Comparison of ENCODE assay signal across 16 cellular contexts in genomic region chr11:122791411-122791810, GRCh38. TPM values are rescaled to one million over a fixed set of nuclear protein-coding genes. Genes with fewer than 3 reads are reported as not detected.
A peak's percentile ranks its signal among the peaks of the same experiment; 100 is the strongest.
DNase-seq lines count a peak whose midpoint lies in the region; ATAC-seq and TF ChIP-seq lines count a peak whose summit lies in the region.
"Had no signal": no experiment of that assay in that cellular context is flagged by ENCODE, and none has a peak within 500 bp of the region (broad histone marks: within the 10 kb centered on the region; RNA-seq: fewer than 3 reads in every experiment).

No MANE protein-coding gene starts in this region.

- DNase-seq in HFFc6: no peak
- DNase-seq in fibroblast of the aortic adventitia (ENCODE audit: low read depth): peak; percentile 17
- no peak for DNase-seq in Caco-2
- no peak for DNase-seq in posterior cingulate gyrus
- DNase-seq in body of pancreas: no peak
- DNase-seq: activated CD4-positive, alpha-beta T cell treated with anti-CD3 and anti-CD28 coated beads, Interleukin-2, amount 10 ng/mL, durations not matched to agents 24 days and 14 days; activated T-cell treated with anti-CD3 and anti-CD28 coated beads, Interleukin-2, amount 50 U/mL, for 24 hours; mucosa of descending colon; NCI-H2107 had no signal

- H3K27ac Mint-ChIP-seq in HFFc6: peak overlapping the region; percentile 87
- H3K27ac Mint-ChIP-seq in Caco-2 (ENCODE audit: unreplicated experiment): no peak overlapping the region
- H3K27ac Mint-ChIP-seq: activated CD4-positive, alpha-beta T cell treated with anti-CD3 and anti-CD28 coated beads, Interleukin-2, amount 10 ng/mL, durations not matched to agents 24 days and 14 days; activated T-cell treated with anti-CD3 and anti-CD28 coated beads, Interleukin-2, amount 50 U/mL, for 24 hours had no signal

- H3K36me3 Mint-ChIP-seq in HFFc6 (ENCODE audit: low read depth) (peaks cover 21% of the 10 kb centered on the region), Caco-2 (ENCODE audit: insufficient read depth, unreplicated experiment) (no peaks in the 10 kb centered on the region)

- H3K4me3 Mint-ChIP-seq in HFFc6: peak overlapping the region; percentile 59; the same call in 1 of the 2 replicates
- no peak overlapping the region for H3K4me3 Mint-ChIP-seq in Caco-2 (ENCODE audit: unreplicated experiment)
- H3K4me3 Mint-ChIP-seq: activated CD4-positive, alpha-beta T cell treated with anti-CD3 and anti-CD28 coated beads, Interleukin-2, amount 10 ng/mL, durations not matched to agents 24 days and 14 days; activated T-cell treated with anti-CD3 and anti-CD28 coated beads, Interleukin-2, amount 50 U/mL, for 24 hours had no signal

- peak overlapping the region; percentile 61 for H3K27ac ChIP-seq in angular gyrus (ENCODE audit: low read depth, low read length)
- peak overlapping the region in 11 of 21 experiments; percentile 6 to 58 (median 34) for H3K27ac ChIP-seq in skin epidermis
- H3K27ac ChIP-seq in body of pancreas: no peak overlapping the region
- H3K27ac ChIP-seq: parathyroid adenoma, testis had no signal

- H3K9me3 Mint-ChIP-seq in HFFc6 (no peaks in the 10 kb centered on the region), Caco-2 (ENCODE audit: unreplicated experiment) (no peaks in the 10 kb centered on the region)
- H3K9me3 Mint-ChIP-seq: activated CD4-positive, alpha-beta T cell treated with anti-CD3 and anti-CD28 coated beads, Interleukin-2, amount 10 ng/mL, durations not matched to agents 24 days and 14 days; activated T-cell treated with anti-CD3 and anti-CD28 coated beads, Interleukin-2, amount 50 U/mL, for 24 hours had no signal

- POLR2A ChIA-PET in Caco-2 (lab: Charles Lee): no interaction called here

- no peak for TF ChIP-seq CTCF in HFFc6 (IDR thresholded peaks at IDR 0.05)
- TF ChIP-seq CTCF in fibroblast of the aortic adventitia (IDR thresholded peaks at IDR 0.05; ENCODE audit: insufficient read depth, low read length): no peak
- no peak for TF ChIP-seq CTCF in Caco-2 (IDR thresholded peaks at IDR 0.05; ENCODE audit: insufficient read depth in 1 of 2, low read depth in 1 of 2, low read length in 1 of 2, severe bottlenecking in 1 of 2, unreplicated experiment in 1 of 2)
- TF ChIP-seq CTCF in body of pancreas (IDR thresholded peaks at IDR 0.05): no peak

- no peaks in the 10 kb centered on the region for H3K4me1 ChIP-seq in Caco-2
- no peaks in the 10 kb centered on the region for H3K4me1 ChIP-seq in body of pancreas
- H3K4me1 ChIP-seq: parathyroid adenoma, testis had no signal

- BruUV-seq in Caco-2 (replicated peaks; lab: Mats Ljungman, UMichigan): no TSS peak

- ATAC-seq in HG02938 (IDR thresholded peaks at IDR 0.05; ENCODE audit: unreplicated experiment) (no peak), body of pancreas (no peak)
- ATAC-seq: mucosa of descending colon, Right ventricle myocardium inferior had no signal

- peaks cover 21% of the 10 kb centered on the region for H3K4me1 Mint-ChIP-seq in HFFc6 (ENCODE audit: low read depth)
- peaks cover 5% of the 10 kb centered on the region for H3K4me1 Mint-ChIP-seq in Caco-2 (ENCODE audit: low read depth, unreplicated experiment)
- H3K4me1 Mint-ChIP-seq: activated CD4-positive, alpha-beta T cell treated with anti-CD3 and anti-CD28 coated beads, Interleukin-2, amount 10 ng/mL, durations not matched to agents 24 days and 14 days had no signal

- intact Hi-C loops in Caco-2 (cut with micrococcal nuclease; ENCODE audit: unreplicated experiment): no loop called here
- intact Hi-C loops in posterior cingulate gyrus (cut with DNase I): loop anchor here (10.0 kb wide), 1 partner anchor 63 kb away; no protein-coding TSS in a partner anchor
- intact Hi-C loops in body of pancreas (cut with DNase I): loop anchor here (10.0 kb wide), 1 partner anchor 63 kb away; no protein-coding TSS in a partner anchor

- H3K27me3 ChIP-seq in Caco-2 (replicated peaks; ENCODE audit: control insufficient read depth, insufficient read depth, low read length) (no peaks in the 10 kb centered on the region), body of pancreas (no peaks in the 10 kb centered on the region)
- H3K27me3 ChIP-seq: testis had no signal

- H3K9me3 ChIP-seq in Caco-2: no peaks in the 10 kb centered on the region
- H3K9me3 ChIP-seq in body of pancreas: no peaks in the 10 kb centered on the region
- H3K9me3 ChIP-seq: mucosa of descending colon, testis had no signal

- H3K36me3 ChIP-seq in Caco-2 (ENCODE audit: control insufficient read depth, insufficient read depth, low read length): no peaks in the 10 kb centered on the region
- no peaks in the 10 kb centered on the region for H3K36me3 ChIP-seq in body of pancreas (replicated peaks in 1 of 2; ENCODE audit: insufficient read depth in 1 of 2, low read depth in 2 of 2)

- H3K27me3 Mint-ChIP-seq in HFFc6 (ENCODE audit: insufficient read depth): peaks cover 2% of the 10 kb centered on the region; the same call in 1 of the 2 replicates
- H3K27me3 Mint-ChIP-seq in Caco-2 (ENCODE audit: insufficient read depth, unreplicated experiment): no peaks in the 10 kb centered on the region
- H3K27me3 Mint-ChIP-seq: activated CD4-positive, alpha-beta T cell treated with anti-CD3 and anti-CD28 coated beads, Interleukin-2, amount 10 ng/mL, durations not matched to agents 24 days and 14 days; activated T-cell treated with anti-CD3 and anti-CD28 coated beads, Interleukin-2, amount 50 U/mL, for 24 hours had no signal

- CTCF ChIA-PET in Caco-2 (lab: Charles Lee): no interaction called here

- no peak for TF ChIP-seq POLR2A in body of pancreas (IDR thresholded peaks at IDR 0.05)

- H3K4me3 ChIP-seq in fibroblast of the aortic adventitia (ENCODE audit: low read depth, low read length) (no peak overlapping the region), skin epidermis (no peak overlapping the region), Caco-2 (ENCODE audit: low read depth, low read length) (no peak overlapping the region), body of pancreas (no peak overlapping the region)
- H3K4me3 ChIP-seq: mucosa of descending colon, testis had no signal

- 82 to 98% methylated on average over 2 of the region's 2 CpGs for WGBS in body of pancreas, 2 donors

RNA-seq across cellular contexts. Expression of gene CRTAM, which starts 46.9 kb away (rescaled TPM):
- total RNA-seq in HFFc6 (2021; fragmentation: NEBNext Ultra II Directional; extraction: Animal tissue kit (Norgen Biotek cat#: 25700)): not detected
- not detected in 2 replicates for total RNA-seq in fibroblast of the aortic adventitia (ENCODE audit: low replicate concordance)
- not detected in 2 replicates for total RNA-seq in Caco-2 (2022)
- not detected for total RNA-seq in body of pancreas
- total RNA-seq: HT-29 had no signal

Comparison
In these comparisons a context has a peak if more than half of its experiments do, and no peak if none do; other contexts are left out.
1. H3K27ac ChIP-seq: peak in angular gyrus (single experiment) and skin epidermis (11 of 21); none in body of pancreas (0 of 4).